Comparison of ENCODE assay signal across 8 cellular contexts in genomic region chr10:104209575-104210198, GRCh38. TPM values are rescaled to one million over a fixed set of nuclear protein-coding genes. Genes with fewer than 3 reads are reported as not detected.
A peak's percentile ranks its signal among the peaks of the same experiment; 100 is the strongest.
DNase-seq lines count a peak whose midpoint lies in the region; ATAC-seq and TF ChIP-seq lines count a peak whose summit lies in the region.

No MANE protein-coding gene starts in this region.

- no peak overlapping the region for H3K27ac ChIP-seq in osteoblast (ENCODE audit: low read depth, low read length)

- DNase-seq in AG08395 (ENCODE audit: low spot score) (peak; percentile 62), NCI-H2171 treated with DMSO at 0.1 percent for 48 hours (lab: John Stamatoyannopoulos, UW) (peak; percentile 60), fibroblast of the conjunctiva (ENCODE audit: low read depth) (peak; percentile 22), osteoblast (ENCODE audit: insufficient read length, low spot score, missing footprints) (no peak)
- peak; percentile 44 for DNase-seq in activated CD4-positive, alpha-beta memory T cell treated with anti-CD3 and anti-CD28 coated beads for 36 hours

- no peak overlapping the region for H3K4me2 ChIP-seq in osteoblast (ENCODE audit: insufficient read depth, low read length)

- no peaks in the 10 kb centered on the region for H3K9me3 ChIP-seq in osteoblast (ENCODE audit: low read depth, low read length)

- no peaks in the 10 kb centered on the region for H3K79me2 ChIP-seq in osteoblast (ENCODE audit: insufficient read depth, low read length)

- intact Hi-C loops in activated CD4-positive, alpha-beta memory T cell treated with anti-CD3 and anti-CD28 coated beads for 36 hours (cut with micrococcal nuclease), result loop anchor here (1.0 to 10.0 kb wide), 3 partner anchors 165 to 497 kb away; no protein-coding TSS in a partner anchor

- H3K36me3 Mint-ChIP-seq in activated CD4-positive, alpha-beta memory T cell treated with anti-CD3 and anti-CD28 coated beads for 36 hours, result no peaks in the 10 kb centered on the region

- no peaks in the 10 kb centered on the region for H3K4me1 ChIP-seq in osteoblast (ENCODE audit: insufficient read depth, low read length)

- no peak overlapping the region for H2AFZ ChIP-seq in osteoblast (ENCODE audit: low read length)

- H3K27ac Mint-ChIP-seq in activated CD4-positive, alpha-beta memory T cell treated with anti-CD3 and anti-CD28 coated beads for 36 hours, result no peak overlapping the region

- no peak overlapping the region for H3K4me3 Mint-ChIP-seq in activated CD4-positive, alpha-beta memory T cell treated with anti-CD3 and anti-CD28 coated beads for 36 hours

- H3K4me3 ChIP-seq in osteoblast (ENCODE audit: insufficient read depth, low read length), result no peak overlapping the region

- ATAC-seq in HG03159 (IDR thresholded peaks at IDR 0.05; ENCODE audit: unreplicated experiment) (no peak), GM21528 (IDR thresholded peaks at IDR 0.05; ENCODE audit: low FRiP score, unreplicated experiment) (no peak)

- no peaks in the 10 kb centered on the region for H4K20me1 ChIP-seq in osteoblast (ENCODE audit: insufficient read depth, low read length)

- peak; percentile 48 for TF ChIP-seq CTCF in GM12872 (IDR thresholded peaks at IDR 0.05; ENCODE audit: insufficient read depth, low read depth, low read length)
- TF ChIP-seq CTCF in osteoblast (IDR thresholded peaks at IDR 0.05; ENCODE audit: extremely low read depth, low read depth, low read length), result peak; percentile 57

- peaks cover 12% of the 10 kb centered on the region for H3K27me3 Mint-ChIP-seq in activated CD4-positive, alpha-beta memory T cell treated with anti-CD3 and anti-CD28 coated beads for 36 hours

- H3K27me3 ChIP-seq in osteoblast (ENCODE audit: insufficient read depth, low read length), result no peaks in the 10 kb centered on the region

- CTCF ChIA-PET in activated CD4-positive, alpha-beta memory T cell treated with anti-CD3 and anti-CD28 coated beads for 36 hours (lab: Charles Lee), result interaction anchor here (0.8 to 1.9 kb wide), 7 partner anchors 46 to 497 kb away, joined by 3 to 13 read pairs (median 3); no protein-coding TSS in a partner anchor

- POLR2A ChIA-PET in activated CD4-positive, alpha-beta memory T cell treated with anti-CD3 and anti-CD28 coated beads for 36 hours (lab: Charles Lee), result interaction anchor here (0.7 kb wide), 1 partner anchor 16 kb away, joined by 3 read pairs; no protein-coding TSS in a partner anchor

- H3K9me3 Mint-ChIP-seq in activated CD4-positive, alpha-beta memory T cell treated with anti-CD3 and anti-CD28 coated beads for 36 hours, result no peaks in the 10 kb centered on the region

- H3K4me1 Mint-ChIP-seq in activated CD4-positive, alpha-beta memory T cell treated with anti-CD3 and anti-CD28 coated beads for 36 hours (ENCODE audit: low read depth), result no peaks in the 10 kb centered on the region

- no peaks in the 10 kb centered on the region for H3K36me3 ChIP-seq in osteoblast (ENCODE audit: insufficient read depth, low read length)

RNA-seq across cellular contexts. Expression of gene CFAP43, which starts 22.5 kb away (rescaled TPM):
- under 1 TPM; 0.19 to 0.22 TPM for total RNA-seq in activated CD4-positive, alpha-beta memory T cell treated with anti-CD3 and anti-CD28 coated beads for 36 hours
- 0.36 and 0.59 TPM in 2 replicates for total RNA-seq in osteoblast

RNA-seq across cellular contexts. Expression of gene GSTO1, which starts 45.0 kb away (rescaled TPM):
- 100 to 1,000 TPM; 215 to 225 TPM for total RNA-seq in activated CD4-positive, alpha-beta memory T cell treated with anti-CD3 and anti-CD28 coated beads for 36 hours
- 149 and 177 TPM in 2 replicates for total RNA-seq in osteoblast

RNA-seq across cellular contexts. Expression of gene GSTO2, which starts 59.3 kb away (rescaled TPM):
- total RNA-seq in activated CD4-positive, alpha-beta memory T cell treated with anti-CD3 and anti-CD28 coated beads for 36 hours, result 1 to 10 TPM; 2.3 to 2.6 TPM
- total RNA-seq in osteoblast, result 1.8 and 2.2 TPM in 2 replicates
